Comparison of ENCODE assay signal across 8 cellular contexts in the genomic region with DNA sequence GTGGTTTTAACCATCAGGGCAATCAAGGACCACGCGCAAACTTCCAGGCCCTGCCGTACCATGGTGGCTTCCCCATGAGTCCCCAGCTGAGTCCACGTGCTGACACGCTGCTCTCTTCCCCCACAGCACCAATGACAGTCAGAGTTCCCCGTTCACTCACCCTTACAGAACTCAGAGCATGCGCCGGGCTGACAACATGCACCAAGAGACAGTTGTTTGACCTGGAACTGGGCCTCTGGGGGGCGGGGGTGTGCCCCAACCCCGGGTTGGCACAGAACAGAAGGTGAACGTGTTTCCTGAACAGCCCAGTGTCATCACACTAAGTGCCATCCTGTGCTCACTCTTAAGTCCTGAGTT. TPM values are rescaled to one million over a fixed set of nuclear protein-coding genes. Genes with fewer than 3 reads are reported as not detected.
A peak's percentile ranks its signal among the peaks of the same experiment; 100 is the strongest.
DNase-seq lines count a peak whose midpoint lies in the region; ATAC-seq and TF ChIP-seq lines count a peak whose summit lies in the region.

No MANE protein-coding gene starts in this region.

- TF ChIP-seq CTCF in chondrocyte (IDR thresholded peaks at IDR 0.05), result no peak

- peak; percentile 31 for DNase-seq in activated T-cell treated with anti-CD3 and anti-CD28 coated beads for 24 hours (ENCODE audit: low read depth)
- no peak for DNase-seq in activated T-cell treated with anti-CD3 and anti-CD28 coated beads, Interleukin-2, amount 50 U/mL, for 1 hour
- peak; percentile 11 to 37 (median 26) for DNase-seq in effector memory CD8-positive, alpha-beta T cell
- DNase-seq in stimulated activated naive CD8-positive, alpha-beta T cell treated with anti-CD3 and anti-CD28 coated beads, Interleukin-15, amount 100 ng/mL, for 72 hours, result peak; percentile 9 to 50
- no peak for DNase-seq in chondrocyte (ENCODE audit: low spot score)
- no peak for DNase-seq in hippocampal formation (lab: John Stamatoyannopoulos, UW)

- H3K27ac Mint-ChIP-seq in effector memory CD8-positive, alpha-beta T cell, result peak overlapping the region; percentile 83 to 88
- H3K27ac Mint-ChIP-seq in stimulated activated naive CD8-positive, alpha-beta T cell treated with anti-CD3 and anti-CD28 coated beads, Interleukin-15, amount 100 ng/mL, for 72 hours, result peak overlapping the region; percentile 44 to 70
- H3K27ac Mint-ChIP-seq in chondrocyte (ENCODE audit: unreplicated experiment), result no peak overlapping the region

- peak overlapping the region; percentile 24 to 62 for H3K4me3 Mint-ChIP-seq in effector memory CD8-positive, alpha-beta T cell
- peak overlapping the region; percentile 13 to 38 for H3K4me3 Mint-ChIP-seq in stimulated activated naive CD8-positive, alpha-beta T cell treated with anti-CD3 and anti-CD28 coated beads, Interleukin-15, amount 100 ng/mL, for 72 hours
- no peak overlapping the region for H3K4me3 Mint-ChIP-seq in chondrocyte (ENCODE audit: unreplicated experiment)

- H3K27me3 Mint-ChIP-seq in effector memory CD8-positive, alpha-beta T cell, result no peaks in the 10 kb centered on the region
- H3K27me3 Mint-ChIP-seq in stimulated activated naive CD8-positive, alpha-beta T cell treated with anti-CD3 and anti-CD28 coated beads, Interleukin-15, amount 100 ng/mL, for 72 hours, result no peaks in the 10 kb centered on the region
- H3K27me3 Mint-ChIP-seq in chondrocyte (ENCODE audit: low read depth), result no peaks in the 10 kb centered on the region

- H3K36me3 Mint-ChIP-seq in effector memory CD8-positive, alpha-beta T cell (ENCODE audit: insufficient read depth), result peaks cover 29% of the 10 kb centered on the region
- H3K36me3 Mint-ChIP-seq in chondrocyte (ENCODE audit: low read depth), result peaks cover 1% of the 10 kb centered on the region

- ATAC-seq in HG03135 (IDR thresholded peaks at IDR 0.05; ENCODE audit: unreplicated experiment), result peak; percentile 42
- ATAC-seq in effector memory CD8-positive, alpha-beta T cell (replicated peaks), result peak; percentile 86
- ATAC-seq in stimulated activated naive CD8-positive, alpha-beta T cell treated with anti-CD3 and anti-CD28 coated beads, Interleukin-15, amount 100 ng/mL, for 72 hours, result peak; percentile 84
- no peak for ATAC-seq in HG03457 (IDR thresholded peaks at IDR 0.05; ENCODE audit: unreplicated experiment)

- no peaks in the 10 kb centered on the region for H3K9me3 Mint-ChIP-seq in effector memory CD8-positive, alpha-beta T cell
- no peaks in the 10 kb centered on the region for H3K9me3 Mint-ChIP-seq in stimulated activated naive CD8-positive, alpha-beta T cell treated with anti-CD3 and anti-CD28 coated beads, Interleukin-15, amount 100 ng/mL, for 72 hours
- H3K9me3 Mint-ChIP-seq in chondrocyte (ENCODE audit: low read depth), result no peaks in the 10 kb centered on the region

- H3K4me1 Mint-ChIP-seq in effector memory CD8-positive, alpha-beta T cell (ENCODE audit: low read depth in 2 of 2), result peaks cover 84 to 93% of the 10 kb centered on the region in 2 donors
- H3K4me1 Mint-ChIP-seq in stimulated activated naive CD8-positive, alpha-beta T cell treated with anti-CD3 and anti-CD28 coated beads, Interleukin-15, amount 100 ng/mL, for 72 hours, result peaks cover 100% of the 10 kb centered on the region
- peaks cover 63% of the 10 kb centered on the region for H3K4me1 Mint-ChIP-seq in chondrocyte (ENCODE audit: low read depth)

RNA-seq across cellular contexts. Expression of a gene that starts 29.4 kb away (rescaled TPM):
- 11.7 to 13.2 TPM (median 12.2 TPM) in 3 replicates for total RNA-seq in chondrocyte

Comparison
In these comparisons a context has a peak if more than half of its experiments do, and no peak if none do; other contexts are left out.
1. DNase-seq: peak in activated T-cell treated with anti-CD3 and anti-CD28 coated beads for 24 hours (single experiment), effector memory CD8-positive, alpha-beta T cell (3 of 3) and stimulated activated naive CD8-positive, alpha-beta T cell treated with anti-CD3 and anti-CD28 coated beads, Interleukin-15, amount 100 ng/mL, for 72 hours (2 of 2); none in activated T-cell treated with anti-CD3 and anti-CD28 coated beads, Interleukin-2, amount 50 U/mL, for 1 hour (single experiment), chondrocyte (single experiment) and hippocampal formation (0 of 2).